19 cellular contexts compared by ENCODE assay signal in genomic region chr9:106929471-106930198, GRCh38.
A peak's percentile ranks its signal among the peaks of the same experiment; 100 is the strongest.
DNase-seq lines count a peak whose midpoint lies in the region; ATAC-seq and TF ChIP-seq lines count a peak whose summit lies in the region.
"Had no signal": no experiment of that assay in that cellular context is flagged by ENCODE, and none has a peak within 500 bp of the region (broad histone marks: within the 10 kb centered on the region; RNA-seq: fewer than 3 reads in every experiment).

No MANE protein-coding gene starts in this region.

- no peak overlapping the region for H2BK15ac ChIP-seq in H9 (ENCODE audit: low read depth, low read length)

- H3K4ac ChIP-seq in H9 (ENCODE audit: low read depth, low read length) = no peak overlapping the region

- no peak overlapping the region for H2BK12ac ChIP-seq in H9 (ENCODE audit: insufficient read length, low read depth, low read length)

- H2BK20ac ChIP-seq in H9 (ENCODE audit: low read depth, low read length, poor library complexity, severe bottlenecking) = no peak overlapping the region

- H2BK5ac ChIP-seq in H9 (ENCODE audit: insufficient read length, low read length) = no peak overlapping the region

- no peak overlapping the region for H3K4me3 ChIP-seq in choroid plexus epithelial cell (ENCODE audit: low read depth, low read length)

- H3K79me1 ChIP-seq in H9 (ENCODE audit: insufficient read depth, low read depth, low read length, poor library complexity, severe bottlenecking) = peaks cover 3% of the 10 kb centered on the region

- H3K4me3 Mint-ChIP-seq in H9 = no peak overlapping the region
- H3K4me3 Mint-ChIP-seq: dendritic cell treated with granulocyte-macrophage colony-stimulating factor and Interleukin-4, amounts not matched to agents 40 ng/mL and 50 ng/mL, for 4 days; natural killer cell had no signal

- DNase-seq in H9 (no peak), choroid plexus epithelial cell (ENCODE audit: low read depth) (peak; percentile 50), left cardiac atrium (peak; percentile 48), pulmonary artery endothelial cell (ENCODE audit: low read depth, low spot score) (peak; percentile 77), NCI-H345 treated with DMSO at 0.1 percent for 48 hours (lab: John Stamatoyannopoulos, UW; ENCODE audit: unreplicated experiment) (no peak), epidermal melanocyte (ENCODE audit: insufficient read length, low spot score) (no peak)
- DNase-seq: AML-193, amniotic stem cell, Calu3, GDM1, natural killer cell, NCI-H510A treated with DMSO at 0.1 percent for 48 hours, SIG-M5 had no signal

- TF ChIP-seq CTCF in H9 (conservative IDR thresholded peaks at IDR 0.05) (no peak), choroid plexus epithelial cell (conservative IDR thresholded peaks at IDR 0.05; ENCODE audit: low read depth, low read length) (no peak)

- no peak overlapping the region for H4K5ac ChIP-seq in H9 (ENCODE audit: insufficient read length, low read depth, low read length)

- H3K23ac ChIP-seq in H9 (ENCODE audit: insufficient read length, low read depth, low read length) = no peak overlapping the region

- H3K56ac ChIP-seq in H9 (ENCODE audit: insufficient read length, low read depth, low read length) = no peak overlapping the region

- H4K91ac ChIP-seq in H9 (ENCODE audit: insufficient read length, low read depth, low read length) = no peak overlapping the region

- intact Hi-C loops in left cardiac atrium (cut with DNase I) = loop anchor here in 1 of 2 donors (10.0 kb wide), 1 partner anchor 65 kb away; the partner anchor contains the start of gene ZNF462

- H3K27me3 Mint-ChIP-seq in H9 (ENCODE audit: low read depth) = no peaks in the 10 kb centered on the region
- H3K27me3 Mint-ChIP-seq: dendritic cell treated with granulocyte-macrophage colony-stimulating factor and Interleukin-4, amounts not matched to agents 40 ng/mL and 50 ng/mL, for 4 days had no signal

- no peak overlapping the region for H3K27ac ChIP-seq in H9 (ENCODE audit: insufficient read length, low read depth, low read length)

- H3K4me1 ChIP-seq in H9 (ENCODE audit: insufficient read depth, low read length) = no peaks in the 10 kb centered on the region

- peaks cover 3% of the 10 kb centered on the region; the same call in 1 of the 2 replicates for H3K79me2 ChIP-seq in H9 (ENCODE audit: insufficient read depth, low read length)

- ATAC-seq in left cardiac atrium (peak; percentile 88 to 89), GM18520 (IDR thresholded peaks at IDR 0.05; ENCODE audit: unreplicated experiment) (no peak), GM18498 (IDR thresholded peaks at IDR 0.05; ENCODE audit: unreplicated experiment) (no peak)
- ATAC-seq: activated CD4-positive, CD25-positive, alpha-beta regulatory T cell treated with anti-CD3 and anti-CD28 coated beads, Interleukin-2, amount 50 U/mL, for 24 hours; esophagus mucosa; natural killer cell had no signal

- peaks cover 22 to 24% of the 10 kb centered on the region in 2 experiments for H3K4me1 Mint-ChIP-seq in H9
- H3K4me1 Mint-ChIP-seq: natural killer cell had no signal

- H3K23me2 ChIP-seq in H9 (ENCODE audit: insufficient read length, low read depth, low read length, poor library complexity, severe bottlenecking) = no peaks in the 10 kb centered on the region

- H4K8ac ChIP-seq in H9 (replicated peaks; ENCODE audit: insufficient read length, low read depth, low read length) = no peak overlapping the region

- no CpG with 5 or more reads among the region's 11 CpGs for WGBS in H9 (ENCODE audit: extremely low coverage, insufficient read length, low lambda C conversion rate)

- H3K9me3 Mint-ChIP-seq in H9 = no peaks in the 10 kb centered on the region

- no peak overlapping the region for H2AFZ ChIP-seq in H9 (ENCODE audit: low read length)

- no peak overlapping the region for H3T11ph ChIP-seq in H9 (ENCODE audit: low read length)

- H3K4me2 ChIP-seq in H9 (ENCODE audit: insufficient read depth, insufficient read length, low read length) = no peak overlapping the region

- no peak overlapping the region for H2BK120ac ChIP-seq in H9 (ENCODE audit: low read depth, low read length, poor library complexity, severe bottlenecking)

- no peak overlapping the region for H3K9ac ChIP-seq in H9 (ENCODE audit: extremely low read depth, insufficient read length, low read length)

- H3K27ac Mint-ChIP-seq in H9 = 0 out of 7 replicates have a peak overlapping the region, but pooled peaks of 2 of the 3 experiments have one; percentile 19 to 44
- H3K27ac Mint-ChIP-seq: activated T-helper 2 cell treated with anti-CD3 and anti-CD28 coated beads, Interferon-gamma antibody, Interleukin-2, Interleukin-4, amounts not matched to agents 10 μg/mL and 5 μg/mL and 100 μg/mL, durations not matched to agents 14 hours and 24 hours and 36 hours; dendritic cell treated with granulocyte-macrophage colony-stimulating factor and Interleukin-4, amounts not matched to agents 40 ng/mL and 50 ng/mL, for 4 days; natural killer cell had no signal

- no peaks in the 10 kb centered on the region for H4K20me1 ChIP-seq in H9 (ENCODE audit: control insufficient read depth, insufficient read depth, insufficient read length)

- peaks cover 76 to 90% (median 89%) of the 10 kb centered on the region in 3 experiments for H3K36me3 Mint-ChIP-seq in H9 (ENCODE audit: insufficient read depth in 1 of 3, low read depth in 3 of 3)
- H3K36me3 Mint-ChIP-seq: natural killer cell had no signal

- no peaks in the 10 kb centered on the region for H3K27me3 ChIP-seq in H9 (ENCODE audit: insufficient read depth, low read length)

- H3K14ac ChIP-seq in H9 (ENCODE audit: insufficient read depth, low read length) = no peak overlapping the region

- no peak overlapping the region for H2AK5ac ChIP-seq in H9 (ENCODE audit: insufficient read length, low read length)

- no peak overlapping the region for H3K18ac ChIP-seq in H9 (ENCODE audit: insufficient read length, low read depth, low read length)

- no peaks in the 10 kb centered on the region for H3K9me3 ChIP-seq in H9 (ENCODE audit: control insufficient read depth, low read depth, low read length)

Comparison
In these comparisons a context has a peak if more than half of its experiments do, and no peak if none do; other contexts are left out.
1. DNase-seq: peak in choroid plexus epithelial cell (single experiment), left cardiac atrium (single experiment) and pulmonary artery endothelial cell (single experiment); none in H9 (single experiment), NCI-H345 treated with DMSO at 0.1 percent for 48 hours (single experiment) and epidermal melanocyte (single experiment).
2. ATAC-seq: peak in left cardiac atrium (2 of 2); none in GM18520 (single experiment) and GM18498 (single experiment).